Comparison of ENCODE assay signal across 8 cellular contexts in genomic region chr6:56689114-56689513, GRCh38. TPM values are rescaled to one million over a fixed set of nuclear protein-coding genes. Genes with fewer than 3 reads are reported as not detected.
DNase-seq lines count a peak whose midpoint lies in the region; ATAC-seq and TF ChIP-seq lines count a peak whose summit lies in the region.

No MANE protein-coding gene starts in this region.

- 52% methylated on average over 3 of the region's 3 CpGs for WGBS in right cardiac atrium
- 62% methylated on average over 3 of the region's 3 CpGs for WGBS in urinary bladder

- H3K27me3 ChIP-seq in right cardiac atrium (ENCODE audit: control insufficient read depth, insufficient read depth) = no peaks in the 10 kb centered on the region

- H3K4me3 Mint-ChIP-seq in T-helper 17 cell = no peak overlapping the region

- H3K27ac ChIP-seq in right cardiac atrium (ENCODE audit: low read length) (no peak overlapping the region), coronary artery (peak overlapping the region; percentile 24 to 28), urinary bladder (ENCODE audit: low read depth) (peak overlapping the region; percentile 16)

- DNase-seq in right cardiac atrium (no peak), left ventricle myocardium superior (no peak), coronary artery (ENCODE audit: low spot score) (no peak), superior temporal gyrus (ENCODE audit: extremely low spot score) (no peak), T-helper 17 cell (no peak)
- no peak for DNase-seq in stimulated activated CD4-positive, alpha-beta T cell treated with anti-CD3 and anti-CD28 coated beads, Interleukin-4, amount 100 ng/mL, for 1 hour

- H3K4me1 Mint-ChIP-seq in T-helper 17 cell = peaks cover 2% of the 10 kb centered on the region

- H3K36me3 Mint-ChIP-seq in T-helper 17 cell (ENCODE audit: low read depth) = no peaks in the 10 kb centered on the region

- peak overlapping the region; percentile 22 for H3K4me3 ChIP-seq in right cardiac atrium (ENCODE audit: low read length)
- H3K4me3 ChIP-seq in coronary artery = peak overlapping the region; percentile 63
- peak overlapping the region; percentile 4 for H3K4me3 ChIP-seq in urinary bladder (ENCODE audit: low read depth, low read length)

- H3K27ac Mint-ChIP-seq in T-helper 17 cell = no peak overlapping the region

- peaks cover 6% of the 10 kb centered on the region for H3K4me1 ChIP-seq in right cardiac atrium (ENCODE audit: control insufficient read depth, insufficient read depth, low read length)
- H3K4me1 ChIP-seq in urinary bladder (ENCODE audit: insufficient read depth) = no peaks in the 10 kb centered on the region

- no peaks in the 10 kb centered on the region for H3K9me3 ChIP-seq in right cardiac atrium (ENCODE audit: control insufficient read depth, low read length)
- no peaks in the 10 kb centered on the region for H3K9me3 ChIP-seq in T-helper 17 cell (ENCODE audit: control insufficient read depth, low read length, poor library complexity, severe bottlenecking)

- ATAC-seq in right cardiac atrium (no peak), left ventricle myocardium superior (no peak), HG03066 (IDR thresholded peaks at IDR 0.05; ENCODE audit: low read depth, unreplicated experiment) (peak; percentile 91), T-helper 17 cell (no peak)

- TF ChIP-seq CTCF in coronary artery (IDR thresholded peaks at IDR 0.05) = no peak

- no peaks in the 10 kb centered on the region for H3K27me3 Mint-ChIP-seq in T-helper 17 cell

- H3K36me3 ChIP-seq in urinary bladder (ENCODE audit: insufficient read depth) = no peaks in the 10 kb centered on the region

- intact Hi-C loops in right cardiac atrium (cut with DNase I) (no loop called here), left ventricle myocardium superior (cut with micrococcal nuclease) (no loop called here)

RNA-seq across cellular contexts. Expression of gene DST, which starts 46.4 kb away (rescaled TPM):
- 100 to 1,000 TPM; 193 to 308 (median 237) TPM for total RNA-seq in right cardiac atrium
- 148 TPM for polyA plus RNA-seq in right cardiac atrium
- total RNA-seq in left ventricle myocardium superior = 225 TPM
- 818 TPM for total RNA-seq in urinary bladder
- polyA plus RNA-seq in urinary bladder = 125 TPM
- total RNA-seq in T-helper 17 cell = 10 to 100 TPM; 12.6 to 29.6 TPM

Comparison
In these comparisons a context has a peak if more than half of its experiments do, and no peak if none do; other contexts are left out.
1. H3K4me3 ChIP-seq: peak in every context shown above with its lines; median percentile 63 in coronary artery; 22 in right cardiac atrium; 4 in urinary bladder.